ENCODE assay signal across 8 cellular contexts in genomic region chr15:38389924-38390542, GRCh38.
DNase-seq lines count a peak whose midpoint lies in the region; ATAC-seq and TF ChIP-seq lines count a peak whose summit lies in the region.

No MANE protein-coding gene starts in this region.

- DNase-seq in Ammon's horn (ENCODE audit: low spot score) (peak; percentile 63), RWPE2 (ENCODE audit: low spot score) (no peak), germinal center (ENCODE audit: low spot score) (peak; percentile 53), pulmonary artery endothelial cell (ENCODE audit: low read depth, low spot score) (peak; percentile 15), cortex of kidney (lab: John Stamatoyannopoulos, UW) (no peak)
- peak; percentile 31 for DNase-seq in activated T-helper 9 cell treated with anti-CD3 and anti-CD28 coated beads, Interleukin-2, amount 50 U/mL, for 16 hours (ENCODE audit: low read depth)

- ATAC-seq in GM18517 (IDR thresholded peaks at IDR 0.05; ENCODE audit: unreplicated experiment) (peak; percentile 74), HG03196 (IDR thresholded peaks at IDR 0.05; ENCODE audit: unreplicated experiment) (peak; percentile 83), RWPE2 (ENCODE audit: low read depth) (peak; percentile 85)

- no peaks in the 10 kb centered on the region for H3K27me3 ChIP-seq in RWPE2 (ENCODE audit: insufficient read depth, poor library complexity, severe bottlenecking)

- H3K4me3 ChIP-seq in RWPE2 (ENCODE audit: severe bottlenecking), result no peak overlapping the region

- H3K4me1 ChIP-seq in RWPE2 (ENCODE audit: insufficient read depth, poor library complexity, severe bottlenecking), result no peaks in the 10 kb centered on the region

- no peaks in the 10 kb centered on the region for H3K36me3 ChIP-seq in RWPE2 (ENCODE audit: low read depth)

- H3K9me3 ChIP-seq in RWPE2 (ENCODE audit: severe bottlenecking), result no peaks in the 10 kb centered on the region

- TF ChIP-seq CTCF in RWPE2 (IDR thresholded peaks at IDR 0.05; ENCODE audit: poor library complexity, severe bottlenecking), result peak; percentile 98

- H3K27ac ChIP-seq in RWPE2 (ENCODE audit: poor library complexity, severe bottlenecking), result no peak overlapping the region

Comparison
In these comparisons a context has a peak if more than half of its experiments do, and no peak if none do; other contexts are left out.
1. DNase-seq: peak in Ammon's horn (single experiment), activated T-helper 9 cell treated with anti-CD3 and anti-CD28 coated beads, Interleukin-2, amount 50 U/mL, for 16 hours (single experiment), germinal center (single experiment) and pulmonary artery endothelial cell (single experiment); none in RWPE2 (single experiment) and cortex of kidney (single experiment).
2. Peak in every context shown above with its lines, with median percentiles within 50 percentile points of each other: ATAC-seq.